ENCODE assay signal across 18 cellular contexts in the genomic region with DNA sequence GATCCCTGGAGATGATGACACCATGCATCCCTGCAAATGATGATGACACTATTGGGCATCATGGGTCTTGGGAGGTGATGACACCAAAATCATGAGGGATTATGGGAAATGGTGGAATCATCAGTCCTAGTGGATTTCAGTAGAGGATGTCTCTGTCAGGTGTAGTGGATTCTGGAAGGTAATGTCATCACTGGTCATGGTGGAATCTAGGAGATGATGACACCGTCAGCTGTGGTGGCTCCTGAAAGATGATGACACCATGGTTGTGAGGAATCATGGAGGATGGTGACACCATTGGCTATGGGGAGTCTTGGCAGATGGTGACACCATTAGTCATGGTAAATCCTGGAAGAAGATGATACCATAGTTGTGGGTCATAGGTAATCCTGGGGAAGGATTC. TPM values are rescaled to one million over a fixed set of nuclear protein-coding genes. Genes with fewer than 3 reads are reported as not detected.
DNase-seq lines count a peak whose midpoint lies in the region; ATAC-seq and TF ChIP-seq lines count a peak whose summit lies in the region.
"Had no signal": no experiment of that assay in that cellular context is flagged by ENCODE, and none has a peak within 500 bp of the region (broad histone marks: within the 10 kb centered on the region; RNA-seq: fewer than 3 reads in every experiment).

No MANE protein-coding gene starts in this region.

- peak overlapping the region; percentile 33 for H3K27ac Mint-ChIP-seq in activated naive CD4-positive, alpha-beta T cell treated with anti-CD3 and anti-CD28 coated beads, Interleukin-2, amount 10 ng/mL, durations not matched to agents 7 days and 5 days
- H3K27ac Mint-ChIP-seq in endothelial cell (ENCODE audit: unreplicated experiment) = no peak overlapping the region
- H3K27ac Mint-ChIP-seq in activated CD8-positive, alpha-beta memory T cell treated with anti-CD3 and anti-CD28 coated beads, Interleukin-2, amount 10 ng/mL, durations not matched to agents 7 days and 5 days = no peak overlapping the region
- H3K27ac Mint-ChIP-seq: CD4-positive, alpha-beta T cell had no signal

- no peak for DNase-seq in activated naive CD4-positive, alpha-beta T cell treated with anti-CD3 and anti-CD28 coated beads, Interleukin-2, amount 10 ng/mL, durations not matched to agents 7 days and 5 days
- no peak for DNase-seq in activated naive CD4-positive, alpha-beta T cell treated with anti-CD3 and anti-CD28 coated beads, Interleukin-2, amount 50 U/mL, for 16 hours
- no peak for DNase-seq in endothelial cell (ENCODE audit: low spot score)
- DNase-seq in activated CD8-positive, alpha-beta memory T cell treated with anti-CD3 and anti-CD28 coated beads, Interleukin-2, amount 10 ng/mL, durations not matched to agents 7 days and 5 days = no peak
- no peak for DNase-seq in activated CD4-positive, CD25-positive, alpha-beta regulatory T cell treated with anti-CD3 and anti-CD28 coated beads, Interleukin-2, amount 50 U/mL, for 72 hours
- DNase-seq: AML-193; CD4-positive, alpha-beta T cell; DMS153; DMS79; GDM1; GOT3; H7 had no signal

- H3K9me3 Mint-ChIP-seq in activated naive CD4-positive, alpha-beta T cell treated with anti-CD3 and anti-CD28 coated beads, Interleukin-2, amount 10 ng/mL, durations not matched to agents 7 days and 5 days = peaks cover 7% of the 10 kb centered on the region
- no peaks in the 10 kb centered on the region for H3K9me3 Mint-ChIP-seq in endothelial cell (ENCODE audit: unreplicated experiment)
- H3K9me3 Mint-ChIP-seq in activated CD8-positive, alpha-beta memory T cell treated with anti-CD3 and anti-CD28 coated beads, Interleukin-2, amount 10 ng/mL, durations not matched to agents 7 days and 5 days (ENCODE audit: low read depth) = no peaks in the 10 kb centered on the region
- H3K9me3 Mint-ChIP-seq: CD4-positive, alpha-beta T cell had no signal

- no peaks in the 10 kb centered on the region for H3K4me1 Mint-ChIP-seq in activated naive CD4-positive, alpha-beta T cell treated with anti-CD3 and anti-CD28 coated beads, Interleukin-2, amount 10 ng/mL, durations not matched to agents 7 days and 5 days
- no peaks in the 10 kb centered on the region for H3K4me1 Mint-ChIP-seq in endothelial cell (ENCODE audit: unreplicated experiment)
- no peaks in the 10 kb centered on the region for H3K4me1 Mint-ChIP-seq in activated CD8-positive, alpha-beta memory T cell treated with anti-CD3 and anti-CD28 coated beads, Interleukin-2, amount 10 ng/mL, durations not matched to agents 7 days and 5 days

- no peak overlapping the region for H3K4me3 Mint-ChIP-seq in activated naive CD4-positive, alpha-beta T cell treated with anti-CD3 and anti-CD28 coated beads, Interleukin-2, amount 10 ng/mL, durations not matched to agents 7 days and 5 days
- peak overlapping the region; percentile 28 for H3K4me3 Mint-ChIP-seq in endothelial cell (ENCODE audit: unreplicated experiment)
- H3K4me3 Mint-ChIP-seq in activated CD8-positive, alpha-beta memory T cell treated with anti-CD3 and anti-CD28 coated beads, Interleukin-2, amount 10 ng/mL, durations not matched to agents 7 days and 5 days = no peak overlapping the region
- H3K4me3 Mint-ChIP-seq: CD4-positive, alpha-beta T cell had no signal

- CTCF ChIA-PET in activated naive CD4-positive, alpha-beta T cell treated with anti-CD3 and anti-CD28 coated beads, Interleukin-2, amount 10 ng/mL, durations not matched to agents 7 days and 5 days (lab: Charles Lee) = no interaction called here
- CTCF ChIA-PET in activated CD8-positive, alpha-beta memory T cell treated with anti-CD3 and anti-CD28 coated beads, Interleukin-2, amount 10 ng/mL, durations not matched to agents 7 days and 5 days (lab: Charles Lee) = no interaction called here

- H3K27ac ChIP-seq in temporal lobe (ENCODE audit: low read depth, low read length) = peak overlapping the region; percentile 0
- H3K27ac ChIP-seq: 22Rv1, A549, C4-2B had no signal

- TF ChIP-seq CTCF in endothelial cell (IDR thresholded peaks at IDR 0.05; ENCODE audit: unreplicated experiment) = no peak

- no peak for ATAC-seq in activated CD8-positive, alpha-beta memory T cell treated with anti-CD3 and anti-CD28 coated beads, Interleukin-2, amount 10 ng/mL, durations not matched to agents 7 days and 5 days
- ATAC-seq: HCT116 had no signal

- peaks cover 45% of the 10 kb centered on the region for H3K27me3 Mint-ChIP-seq in activated naive CD4-positive, alpha-beta T cell treated with anti-CD3 and anti-CD28 coated beads, Interleukin-2, amount 10 ng/mL, durations not matched to agents 7 days and 5 days
- peaks cover 3% of the 10 kb centered on the region for H3K27me3 Mint-ChIP-seq in endothelial cell (ENCODE audit: unreplicated experiment)
- H3K27me3 Mint-ChIP-seq in activated CD8-positive, alpha-beta memory T cell treated with anti-CD3 and anti-CD28 coated beads, Interleukin-2, amount 10 ng/mL, durations not matched to agents 7 days and 5 days = peaks cover 12% of the 10 kb centered on the region

- peaks cover 1% of the 10 kb centered on the region for H3K36me3 Mint-ChIP-seq in activated naive CD4-positive, alpha-beta T cell treated with anti-CD3 and anti-CD28 coated beads, Interleukin-2, amount 10 ng/mL, durations not matched to agents 7 days and 5 days
- peaks cover 6% of the 10 kb centered on the region for H3K36me3 Mint-ChIP-seq in endothelial cell (ENCODE audit: low read depth, unreplicated experiment)
- H3K36me3 Mint-ChIP-seq in activated CD8-positive, alpha-beta memory T cell treated with anti-CD3 and anti-CD28 coated beads, Interleukin-2, amount 10 ng/mL, durations not matched to agents 7 days and 5 days = no peaks in the 10 kb centered on the region

RNA-seq across cellular contexts. Expression of a gene that starts 11.9 kb away (rescaled TPM):
- not detected for total RNA-seq in endothelial cell (ENCODE audit: unreplicated experiment)
- total RNA-seq in temporal lobe = 7.1 TPM
- not detected for total RNA-seq in activated CD8-positive, alpha-beta memory T cell treated with anti-CD3 and anti-CD28 coated beads, Interleukin-2, amount 10 ng/mL, durations not matched to agents 7 days and 5 days
- total RNA-seq: CD4-positive, alpha-beta T cell; Daoy had no signal

RNA-seq across cellular contexts. Expression of a gene that starts 23.6 kb away (rescaled TPM):
- total RNA-seq in endothelial cell (ENCODE audit: unreplicated experiment) = 56.2 TPM
- 29.7 TPM for total RNA-seq in temporal lobe
- total RNA-seq in activated CD8-positive, alpha-beta memory T cell treated with anti-CD3 and anti-CD28 coated beads, Interleukin-2, amount 10 ng/mL, durations not matched to agents 7 days and 5 days = 100 to 1,000 TPM; 311 to 421 TPM

RNA-seq across cellular contexts. Expression of a gene that starts 30.3 kb away (rescaled TPM):
- 20.2 TPM for total RNA-seq in endothelial cell (ENCODE audit: unreplicated experiment)
- 6.9 TPM for total RNA-seq in temporal lobe
- 10 to 100 TPM; 28.2 to 35.7 TPM for total RNA-seq in activated CD8-positive, alpha-beta memory T cell treated with anti-CD3 and anti-CD28 coated beads, Interleukin-2, amount 10 ng/mL, durations not matched to agents 7 days and 5 days

RNA-seq across cellular contexts. Expression of a gene that starts 33.4 kb away (rescaled TPM):
- total RNA-seq in endothelial cell (ENCODE audit: unreplicated experiment) (not detected), temporal lobe (not detected)
- total RNA-seq in activated CD8-positive, alpha-beta memory T cell treated with anti-CD3 and anti-CD28 coated beads, Interleukin-2, amount 10 ng/mL, durations not matched to agents 7 days and 5 days = not detected
- total RNA-seq: CD4-positive, alpha-beta T cell; Daoy had no signal

RNA-seq across cellular contexts. Expression of a gene that starts 45.2 kb away (rescaled TPM):
- 8.7 TPM for total RNA-seq in endothelial cell (ENCODE audit: unreplicated experiment)
- total RNA-seq in temporal lobe = 0.49 TPM
- total RNA-seq in activated CD8-positive, alpha-beta memory T cell treated with anti-CD3 and anti-CD28 coated beads, Interleukin-2, amount 10 ng/mL, durations not matched to agents 7 days and 5 days = 1 to 10 TPM; 8.8 to 8.9 TPM
